Comparison of ENCODE assay signal across 17 cellular contexts in the genomic region with DNA sequence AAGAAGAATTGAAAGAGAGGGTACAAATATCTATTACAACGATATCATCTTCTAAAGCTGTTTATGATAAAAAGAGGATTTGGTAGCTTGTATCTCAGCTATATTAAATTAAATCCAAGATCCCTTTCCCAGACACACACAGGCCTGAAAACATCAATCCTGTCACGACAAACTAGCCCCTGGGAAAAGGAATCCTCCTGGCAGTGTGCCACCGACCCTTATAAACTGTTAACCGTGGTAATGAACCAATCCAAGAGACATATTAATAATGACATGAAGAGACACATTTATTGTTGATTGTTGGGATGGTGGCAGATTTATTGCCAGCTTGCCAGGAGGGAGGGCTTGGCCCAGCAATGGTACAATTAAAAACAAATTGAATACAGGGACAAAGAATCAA.
"Had no signal": no experiment of that assay in that cellular context is flagged by ENCODE, and none has a peak within 500 bp of the region (broad histone marks: within the 10 kb centered on the region; RNA-seq: fewer than 3 reads in every experiment).

No MANE protein-coding gene starts in this region.

- H3K9me3 ChIP-seq: gastrocnemius medialis, left ventricle myocardium inferior, prostate gland, right lobe of liver, tibial nerve, vagina had no signal

- H3K4me3 ChIP-seq: gastrocnemius medialis, left ventricle myocardium inferior, prostate gland, right lobe of liver, spleen, tibial nerve, vagina had no signal

- H3K36me3 ChIP-seq: gastrocnemius medialis, left ventricle myocardium inferior, prostate gland, right lobe of liver, spleen, tibial nerve, vagina had no signal

- H3K4me1 ChIP-seq: gastrocnemius medialis, left ventricle myocardium inferior, prostate gland, right lobe of liver, spleen, tibial nerve, vagina had no signal

- DNase-seq: activated CD4-positive, alpha-beta T cell treated with anti-CD3 and anti-CD28 coated beads, Interleukin-2, amount 50 U/mL, for 1 hour; activated CD4-positive, CD25-positive, alpha-beta regulatory T cell; activated naive CD4-positive, alpha-beta T cell treated with anti-CD3 and anti-CD28 coated beads, Interleukin-2, amount 10 ng/mL, durations not matched to agents 7 days and 5 days; activated T-cell treated with anti-CD3 and anti-CD28 coated beads for 4 hours; cortex of kidney; effector CD8-positive, alpha-beta T cell; gastrocnemius medialis; left ventricle myocardium inferior; right lobe of liver; spleen; stimulated activated CD4-positive, alpha-beta T cell treated with anti-CD3 and anti-CD28 coated beads, Interleukin-2, amount 100 ng/mL, for 24 hours; stimulated activated naive B cell treated with anti-CD40 and anti-IgM and Interleukin-4, amounts not matched to agents 10 μg/mL and 1 μg/mL and 100 μg/mL, for 72 hours had no signal

- FAIRE-seq: keratinocyte had no signal

- ATAC-seq: gastrocnemius medialis; natural killer cell treated with Interleukin-12 subunit alpha and Interleukin-12 subunit beta and Interleukin-15 and Interleukin-18, amount 100 ng/mL, for 72 hours; right lobe of liver; stimulated activated naive B cell treated with anti-CD40 and anti-IgM and Interleukin-4, amounts not matched to agents 10 μg/mL and 1 μg/mL and 100 μg/mL, for 72 hours had no signal

- H3K27ac ChIP-seq: gastrocnemius medialis, left ventricle myocardium inferior, prostate gland, right lobe of liver, tibial nerve, vagina had no signal

- H3K27me3 ChIP-seq: gastrocnemius medialis, right lobe of liver, spleen, tibial nerve, vagina had no signal
